Comparison of ENCODE assay signal across 8 cellular contexts in genomic region chr2:19901458-19902271, GRCh38. TPM values are rescaled to one million over a fixed set of nuclear protein-coding genes. Genes with fewer than 3 reads are reported as not detected.
A peak's percentile ranks its signal among the peaks of the same experiment; 100 is the strongest.
DNase-seq lines count a peak whose midpoint lies in the region; ATAC-seq and TF ChIP-seq lines count a peak whose summit lies in the region.

Gene TTC32 (minus strand): TSS chr2:19901983. CDS start chr2:19901854, 129 bp downstream.

- H3K4me3 Mint-ChIP-seq in T-cell (peak within 1 kb of the TSS; percentile 85 to 98 (median 95)), type B pancreatic cell (peak within 1 kb of the TSS; percentile 95)

- no peaks in the 10 kb centered on the region for H3K27me3 ChIP-seq in heart right ventricle

- H3K9me3 ChIP-seq in heart right ventricle: no peaks in the 10 kb centered on the region

- peaks cover 5 to 7% of the 10 kb centered on the region in 2 donors for H3K27me3 Mint-ChIP-seq in T-cell
- H3K27me3 Mint-ChIP-seq in type B pancreatic cell: peaks cover 7% of the 10 kb centered on the region

- POLR2A ChIA-PET in T-cell (lab: Charles Lee): interaction anchor here in 1 of 2 donors (0.5 to 0.6 kb wide), 2 partner anchors 9 to 375 kb away, joined by 3 to 5 read pairs; no protein-coding TSS in a partner anchor

- H3K9me3 Mint-ChIP-seq in T-cell (no peaks in the 10 kb centered on the region), type B pancreatic cell (no peaks in the 10 kb centered on the region)

- ATAC-seq in HG02870 (IDR thresholded peaks at IDR 0.05; ENCODE audit: unreplicated experiment) (peak; percentile 82), T-cell (replicated peaks in 1 of 4) (peak; percentile 88 to 92 (median 91)), heart right ventricle (peak; percentile 97 to 99 (median 98))

- CTCF ChIA-PET in T-cell (lab: Charles Lee): no interaction called here

- H3K4me3 ChIP-seq in heart right ventricle: peak within 1 kb of the TSS; percentile 70 to 97 (median 80)

- peaks cover 0 to 5% (median 0%) of the 10 kb centered on the region in 9 donors for H3K36me3 ChIP-seq in heart right ventricle

- H3K27ac ChIP-seq in adipose tissue (ENCODE audit: low read depth, low read length) (peak within 1 kb of the TSS; percentile 67), heart right ventricle (peak within 1 kb of the TSS; percentile 87 to 99 (median 95))

- H3K27ac Mint-ChIP-seq in T-cell: peak within 1 kb of the TSS; percentile 98 to 100
- H3K27ac Mint-ChIP-seq in type B pancreatic cell: peak within 1 kb of the TSS; percentile 99

- H3K36me3 Mint-ChIP-seq in T-cell: peaks cover 8% of the 10 kb centered on the region
- H3K36me3 Mint-ChIP-seq in type B pancreatic cell: no peaks in the 10 kb centered on the region

- 0 to 1% (median 0%) methylated on average over 69 to 70 of the region's 70 CpGs for WGBS in adipose tissue, 3 donors
- WGBS in heart right ventricle, 2 donors: 0% methylated on average over 70 of the region's 70 CpGs

- H3K4me1 ChIP-seq in heart right ventricle: peaks cover 3 to 51% (median 46%) of the 10 kb centered on the region in 9 donors

- peak; percentile 90 for DNase-seq in GM13977 (ENCODE audit: low spot score)
- peak; percentile 92 for DNase-seq in NCI-H146 (lab: John Stamatoyannopoulos, UW)
- DNase-seq in T-cell: peak; percentile 85 to 96 (median 92)
- peak; percentile 94 to 96 for DNase-seq in heart right ventricle
- peak; percentile 88 to 99 (median 92) for DNase-seq in posterior cingulate gyrus
- peak; percentile 94 for DNase-seq in type B pancreatic cell (ENCODE audit: extremely low spot score, unreplicated experiment)

- in situ Hi-C loops in GM13977 (cut with MboI; ENCODE audit: low pct_unique_long_range_greater_than_20kb, low sequenced_read_pairs, unreplicated experiment): no loop called here

- H3K4me1 Mint-ChIP-seq in T-cell (peaks cover 28 to 40% (median 35%) of the 10 kb centered on the region in 3 donors), type B pancreatic cell (ENCODE audit: unreplicated experiment) (peaks cover 26% of the 10 kb centered on the region)

- TF ChIP-seq CTCF in GM13977 (IDR thresholded peaks at IDR 0.05; ENCODE audit: extremely low read depth, insufficient read depth, missing control alignments) (no peak), heart right ventricle (IDR thresholded peaks at IDR 0.05) (peak in 1 of 9 donors; percentile 9), type B pancreatic cell (conservative IDR thresholded peaks at IDR 0.05) (no peak)

- intact Hi-C loops in heart right ventricle (cut with DNase I) (loop anchor here in 2 of 10 donors (5.0 kb wide), 2 partner anchors 151 to 751 kb away; partner anchors contain the start of genes HS1BP3 (in 1 of the 2) and LAPTM4A (in 1 of the 2)), posterior cingulate gyrus (cut with DNase I) (loop anchor here (5.0 kb wide), 3 partner anchors 86 to 1339 kb away; partner anchors contain the start of genes LAPTM4A and RDH14)

RNA-seq across cellular contexts. Expression of gene TTC32, which starts in this region (rescaled TPM):
- total RNA-seq in T-cell (10 to 100 TPM; 35.1 to 44.6 (median 40.0) TPM), heart right ventricle (1 to 10 TPM; 3.4 to 9.0 (median 6.0) TPM), type B pancreatic cell (ENCODE audit: low replicate concordance) (14.0 and 19.0 TPM in 2 replicates)
- polyA plus RNA-seq in adipose tissue (10 to 100 TPM in 2 of 3 donors, 1 to 10 TPM in 1; 5.2 to 14.6 (median 10.6) TPM), heart right ventricle (10 to 100 TPM in 1 of 2 donors, 1 to 10 TPM in 1; 6.8 to 27.7 TPM)

Comparison
In these comparisons a context has a peak if more than half of its experiments do, and no peak if none do; other contexts are left out.
1. Peak in every context shown above with its lines: DNase-seq, ATAC-seq, H3K4me3 ChIP-seq and H3K27ac ChIP-seq.